ENCODE assay signal across 28 cellular contexts in genomic region chrX:19024366-19024765, GRCh38.
"Had no signal": no experiment of that assay in that cellular context is flagged by ENCODE, and none has a peak within 500 bp of the region (broad histone marks: within the 10 kb centered on the region; RNA-seq: fewer than 3 reads in every experiment).

No MANE protein-coding gene starts in this region.

- H3K36me3 Mint-ChIP-seq: natural killer cell; neural progenitor cell; stimulated activated effector memory CD8-positive, alpha-beta T cell treated with anti-CD3 and anti-CD28 coated beads, Interleukin-12 subunit alpha, Interleukin-12 subunit beta, amount 100 ng/mL, for 72 hours; stimulated activated naive B cell treated with anti-CD40 and anti-IgM and Interleukin-4, amounts not matched to agents 10 μg/mL and 1 μg/mL and 100 μg/mL, for 72 hours; type B pancreatic cell had no signal

- H3K27ac ChIP-seq: neural progenitor cell, ovary, parathyroid adenoma, psoas muscle, right lobe of liver, sigmoid colon, stomach, thoracic aorta, thyroid gland, tibial nerve, upper lobe of right lung, uterus had no signal

- H3K4me3 Mint-ChIP-seq: natural killer cell; nephron; neural progenitor cell; stimulated activated effector memory CD8-positive, alpha-beta T cell treated with anti-CD3 and anti-CD28 coated beads, Interleukin-12 subunit alpha, Interleukin-12 subunit beta, amount 100 ng/mL, for 72 hours; stimulated activated naive B cell treated with anti-CD40 and anti-IgM and Interleukin-4, amounts not matched to agents 10 μg/mL and 1 μg/mL and 100 μg/mL, for 72 hours; stimulated activated naive CD8-positive, alpha-beta T cell treated with anti-CD3 and anti-CD28 coated beads, Interleukin-15, Interleukin-2, amounts not matched to agents 100 ng/mL and 50 ng/mL, for 24 hours; type B pancreatic cell had no signal

- H3K9me3 ChIP-seq: ovary, psoas muscle, right lobe of liver, sigmoid colon, stomach, thoracic aorta, thyroid gland, tibial nerve, upper lobe of right lung, uterus had no signal

- H3K9ac ChIP-seq: neural progenitor cell, parathyroid adenoma had no signal

- DNase-seq: natural killer cell; occipital lobe; ovary; posterior cingulate gyrus; psoas muscle; right cardiac atrium; right lobe of liver; sigmoid colon; small intestine; stimulated activated CD4-positive, alpha-beta T cell treated with anti-CD3 and anti-CD28 coated beads, Interleukin-15, amount 100 ng/mL, for 24 hours; stimulated activated CD4-positive, alpha-beta T cell treated with anti-CD3 and anti-CD28 coated beads, Interleukin-2, amount 100 ng/mL, for 24 hours; stimulated activated CD4-positive, alpha-beta T cell treated with anti-CD3 and anti-CD28 coated beads, Interleukin-2, amount 100 ng/mL, for 48 hours; stimulated activated CD4-positive, alpha-beta T cell treated with anti-CD3 and anti-CD28 coated beads, Interleukin-4, amount 100 ng/mL, for 24 hours; stimulated activated naive B cell treated with anti-CD40 and anti-IgM and Interleukin-4, amounts not matched to agents 10 μg/mL and 1 μg/mL and 100 μg/mL, for 72 hours; stimulated activated naive CD4-positive, alpha-beta T cell treated with Interleukin-2 at 50 U/mL for 16 hours; stomach; thyroid gland; upper lobe of right lung; uterus had no signal

- H3K27ac Mint-ChIP-seq: natural killer cell; nephron; neural progenitor cell; progenitor cell of endocrine pancreas; stimulated activated effector memory CD8-positive, alpha-beta T cell treated with anti-CD3 and anti-CD28 coated beads, Interleukin-12 subunit alpha, Interleukin-12 subunit beta, amount 100 ng/mL, for 72 hours; stimulated activated naive B cell treated with anti-CD40 and anti-IgM and Interleukin-4, amounts not matched to agents 10 μg/mL and 1 μg/mL and 100 μg/mL, for 72 hours; stimulated activated naive CD8-positive, alpha-beta T cell treated with anti-CD3 and anti-CD28 coated beads, Interleukin-15, Interleukin-2, amounts not matched to agents 100 ng/mL and 50 ng/mL, for 24 hours; type B pancreatic cell had no signal

- H3K27me3 Mint-ChIP-seq: progenitor cell of endocrine pancreas; stimulated activated naive B cell treated with anti-CD40 and anti-IgM and Interleukin-4, amounts not matched to agents 10 μg/mL and 1 μg/mL and 100 μg/mL, for 72 hours; stimulated activated naive CD8-positive, alpha-beta T cell treated with anti-CD3 and anti-CD28 coated beads, Interleukin-15, Interleukin-2, amounts not matched to agents 100 ng/mL and 50 ng/mL, for 24 hours; type B pancreatic cell had no signal

- H3K27me3 ChIP-seq: neural progenitor cell, ovary, right lobe of liver, sigmoid colon, stomach, thyroid gland, tibial nerve, upper lobe of right lung had no signal

- H3K4me3 ChIP-seq: neural progenitor cell, ovary, psoas muscle, right lobe of liver, sigmoid colon, stomach, thoracic aorta, thyroid gland, tibial nerve, upper lobe of right lung, uterus had no signal

- H3K4me1 Mint-ChIP-seq: natural killer cell; nephron; neural progenitor cell; stimulated activated effector memory CD8-positive, alpha-beta T cell treated with anti-CD3 and anti-CD28 coated beads, Interleukin-12 subunit alpha, Interleukin-12 subunit beta, amount 100 ng/mL, for 72 hours; stimulated activated naive B cell treated with anti-CD40 and anti-IgM and Interleukin-4, amounts not matched to agents 10 μg/mL and 1 μg/mL and 100 μg/mL, for 72 hours had no signal

- H3K36me3 ChIP-seq: neural progenitor cell, ovary, right lobe of liver, sigmoid colon, stomach, thoracic aorta, thyroid gland, tibial nerve, upper lobe of right lung, uterus had no signal

- H3K4me1 ChIP-seq: neural progenitor cell, parathyroid adenoma, psoas muscle, right lobe of liver, sigmoid colon, stomach, thyroid gland, tibial nerve, upper lobe of right lung, uterus had no signal

- H3K9me3 Mint-ChIP-seq: natural killer cell; stimulated activated effector memory CD8-positive, alpha-beta T cell treated with anti-CD3 and anti-CD28 coated beads, Interleukin-12 subunit alpha, Interleukin-12 subunit beta, amount 100 ng/mL, for 72 hours; stimulated activated naive B cell treated with anti-CD40 and anti-IgM and Interleukin-4, amounts not matched to agents 10 μg/mL and 1 μg/mL and 100 μg/mL, for 72 hours; stimulated activated naive CD8-positive, alpha-beta T cell treated with anti-CD3 and anti-CD28 coated beads, Interleukin-15, Interleukin-2, amounts not matched to agents 100 ng/mL and 50 ng/mL, for 24 hours had no signal
